ENCODE assay signal across 8 cellular contexts in the genomic region with DNA sequence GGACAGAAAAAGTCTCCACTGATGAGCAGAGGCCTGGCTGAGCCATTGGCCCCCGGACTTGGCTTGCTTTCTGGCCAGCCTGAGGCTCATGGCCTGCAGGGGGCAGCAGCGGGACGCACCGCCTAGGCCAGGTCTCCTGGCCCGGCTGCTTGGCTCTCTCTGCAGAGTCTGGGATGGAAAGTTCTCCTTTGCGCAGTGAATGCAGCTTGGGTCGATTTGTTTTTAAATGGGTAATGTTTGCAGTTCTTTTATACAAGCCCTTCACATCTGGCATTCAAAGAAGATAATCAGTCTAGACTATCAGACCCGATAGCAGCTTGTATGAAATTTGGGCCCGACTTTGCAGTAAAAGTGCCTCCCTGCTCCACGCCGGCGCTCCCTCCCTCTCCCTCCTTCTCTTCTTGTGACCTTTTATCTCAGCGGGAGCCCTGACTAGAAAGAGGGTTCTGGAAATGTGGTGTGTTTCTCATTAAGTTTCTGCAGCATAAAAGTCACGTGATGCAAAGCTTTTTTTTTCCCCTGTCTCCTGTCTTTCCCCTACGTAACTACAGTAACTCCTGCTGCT. TPM values are rescaled to one million over a fixed set of nuclear protein-coding genes. Genes with fewer than 3 reads are reported as not detected.
DNase-seq lines count a peak whose midpoint lies in the region; ATAC-seq and TF ChIP-seq lines count a peak whose summit lies in the region.

No MANE protein-coding gene starts in this region.

- TF ChIP-seq CTCF in 22Rv1 (IDR thresholded peaks at IDR 0.05) (peak; percentile 97), fibroblast of pulmonary artery (IDR thresholded peaks at IDR 0.05; ENCODE audit: low read length, missing control alignments) (peak; percentile 98), nephron (IDR thresholded peaks at IDR 0.05; ENCODE audit: unreplicated experiment in 3 of 3) (peak; percentile 98 to 99 (median 98))

- no peak overlapping the region for H3K4me3 ChIP-seq in fibroblast of pulmonary artery (replicated peaks; ENCODE audit: low read depth, low read length)

- no peaks in the 10 kb centered on the region for H3K36me3 Mint-ChIP-seq in activated T-helper 17 cell treated with anti-CD3 and anti-CD28 coated beads, Interleukin-2, amount 50 U/mL, for 72 hours (ENCODE audit: low read depth)
- H3K36me3 Mint-ChIP-seq in nephron (ENCODE audit: low read depth) = no peaks in the 10 kb centered on the region
- no peaks in the 10 kb centered on the region for H3K36me3 Mint-ChIP-seq in stimulated activated naive B cell treated with anti-CD40 and anti-IgM and Interleukin-4, amounts not matched to agents 10 μg/mL and 1 μg/mL and 100 μg/mL, for 72 hours

- H3K27ac ChIP-seq in 22Rv1 = no peak overlapping the region

- peaks cover 3% of the 10 kb centered on the region for H3K4me1 Mint-ChIP-seq in activated T-helper 17 cell treated with anti-CD3 and anti-CD28 coated beads, Interleukin-2, amount 50 U/mL, for 72 hours
- peaks cover 45% of the 10 kb centered on the region for H3K4me1 Mint-ChIP-seq in nephron
- H3K4me1 Mint-ChIP-seq in stimulated activated naive B cell treated with anti-CD40 and anti-IgM and Interleukin-4, amounts not matched to agents 10 μg/mL and 1 μg/mL and 100 μg/mL, for 72 hours = peaks cover 9 to 21% of the 10 kb centered on the region in 2 donors

- ATAC-seq in GM18498 (IDR thresholded peaks at IDR 0.05; ENCODE audit: unreplicated experiment) = peak; percentile 72
- peak; percentile 76 for ATAC-seq in activated T-helper 17 cell treated with anti-CD3 and anti-CD28 coated beads, Interleukin-2, amount 50 U/mL, for 72 hours (replicated peaks)
- peak; percentile 77 to 83 for ATAC-seq in stimulated activated naive B cell treated with anti-CD40 and anti-IgM and Interleukin-4, amounts not matched to agents 10 μg/mL and 1 μg/mL and 100 μg/mL, for 72 hours (replicated peaks)

- H3K27me3 Mint-ChIP-seq in activated T-helper 17 cell treated with anti-CD3 and anti-CD28 coated beads, Interleukin-2, amount 50 U/mL, for 72 hours = peaks cover 2% of the 10 kb centered on the region
- H3K27me3 Mint-ChIP-seq in nephron (ENCODE audit: low read depth) = peaks cover 8% of the 10 kb centered on the region
- peaks cover 7 to 11% of the 10 kb centered on the region in 2 donors for H3K27me3 Mint-ChIP-seq in stimulated activated naive B cell treated with anti-CD40 and anti-IgM and Interleukin-4, amounts not matched to agents 10 μg/mL and 1 μg/mL and 100 μg/mL, for 72 hours

- no peaks in the 10 kb centered on the region for H3K9me3 Mint-ChIP-seq in activated T-helper 17 cell treated with anti-CD3 and anti-CD28 coated beads, Interleukin-2, amount 50 U/mL, for 72 hours
- peaks cover 5% of the 10 kb centered on the region for H3K9me3 Mint-ChIP-seq in nephron
- no peaks in the 10 kb centered on the region for H3K9me3 Mint-ChIP-seq in stimulated activated naive B cell treated with anti-CD40 and anti-IgM and Interleukin-4, amounts not matched to agents 10 μg/mL and 1 μg/mL and 100 μg/mL, for 72 hours

- no peak overlapping the region for H3K27ac Mint-ChIP-seq in activated T-helper 17 cell treated with anti-CD3 and anti-CD28 coated beads, Interleukin-2, amount 50 U/mL, for 72 hours
- peak overlapping the region; percentile 81 to 92 (median 85) for H3K27ac Mint-ChIP-seq in nephron
- H3K27ac Mint-ChIP-seq in stimulated activated naive B cell treated with anti-CD40 and anti-IgM and Interleukin-4, amounts not matched to agents 10 μg/mL and 1 μg/mL and 100 μg/mL, for 72 hours = peak overlapping the region; percentile 44

- H3K4me3 Mint-ChIP-seq in activated T-helper 17 cell treated with anti-CD3 and anti-CD28 coated beads, Interleukin-2, amount 50 U/mL, for 72 hours = no peak overlapping the region
- H3K4me3 Mint-ChIP-seq in nephron = peak overlapping the region; percentile 3 to 53 (median 23)
- H3K4me3 Mint-ChIP-seq in stimulated activated naive B cell treated with anti-CD40 and anti-IgM and Interleukin-4, amounts not matched to agents 10 μg/mL and 1 μg/mL and 100 μg/mL, for 72 hours = no peak overlapping the region

- DNase-seq in HPDE6-E6E7 (ENCODE audit: extremely low spot score) (peak; percentile 10), RPMI8226 (peak; percentile 81), fibroblast of pulmonary artery (ENCODE audit: low read depth) (peak; percentile 85)
- peak; percentile 70 for DNase-seq in stimulated activated naive B cell treated with anti-CD40 and anti-IgM and Interleukin-4, amounts not matched to agents 10 μg/mL and 1 μg/mL and 100 μg/mL, for 72 hours

RNA-seq across cellular contexts. Expression of a gene that starts 59.9 kb away (rescaled TPM):
- total RNA-seq in activated T-helper 17 cell treated with anti-CD3 and anti-CD28 coated beads, Interleukin-2, amount 50 U/mL, for 72 hours = 10 to 100 TPM; 19.1 to 19.9 TPM

Comparison
In these comparisons a context has a peak if more than half of its experiments do, and no peak if none do; other contexts are left out.
1. DNase-seq: peak in every context shown above with its lines; median percentile 85 in fibroblast of pulmonary artery; 81 in RPMI8226; 70 in stimulated activated naive B cell treated with anti-CD40 and anti-IgM and Interleukin-4, amounts not matched to agents 10 μg/mL and 1 μg/mL and 100 μg/mL, for 72 hours; 10 in HPDE6-E6E7.
2. H3K4me3 Mint-ChIP-seq: peak in nephron (3 of 3); none in activated T-helper 17 cell treated with anti-CD3 and anti-CD28 coated beads, Interleukin-2, amount 50 U/mL, for 72 hours (single experiment) and stimulated activated naive B cell treated with anti-CD40 and anti-IgM and Interleukin-4, amounts not matched to agents 10 μg/mL and 1 μg/mL and 100 μg/mL, for 72 hours (0 of 2).
3. Peak in every context shown above with its lines, with median percentiles within 50 percentile points of each other: CTCF ChIP-seq and ATAC-seq.